9 cellular contexts compared by ENCODE assay signal in genomic region chr5:78537821-78538220, GRCh38.
DNase-seq lines count a peak whose midpoint lies in the region; ATAC-seq and TF ChIP-seq lines count a peak whose summit lies in the region.
"Had no signal": no experiment of that assay in that cellular context is flagged by ENCODE, and none has a peak within 500 bp of the region (broad histone marks: within the 10 kb centered on the region; RNA-seq: fewer than 3 reads in every experiment).

No MANE protein-coding gene starts in this region.

- H3K4me3 Mint-ChIP-seq in activated naive CD8-positive, alpha-beta T cell treated with anti-CD3 and anti-CD28 coated beads for 36 hours: no peak overlapping the region
- H3K4me3 Mint-ChIP-seq: stimulated activated naive CD8-positive, alpha-beta T cell treated with anti-CD3 and anti-CD28 coated beads, Interleukin-15, Interleukin-2, amounts not matched to agents 100 ng/mL and 50 ng/mL, for 24 hours had no signal

- POLR2A ChIA-PET in AG04450 (lab: Yijun Ruan, JAX): no interaction called here

- no peak overlapping the region for H3K27ac Mint-ChIP-seq in activated naive CD8-positive, alpha-beta T cell treated with anti-CD3 and anti-CD28 coated beads for 36 hours
- H3K27ac Mint-ChIP-seq: stimulated activated naive CD8-positive, alpha-beta T cell treated with anti-CD3 and anti-CD28 coated beads, Interleukin-15, Interleukin-2, amounts not matched to agents 100 ng/mL and 50 ng/mL, for 24 hours had no signal

- CTCF ChIA-PET in AG04450 (lab: Charles Lee): interaction anchor here (0.6 to 1.6 kb wide), 18 partner anchors 10 to 427 kb away, joined by 3 to 14 read pairs (median 4); no protein-coding TSS in a partner anchor

- H3K9me3 ChIP-seq in AG04450 (ENCODE audit: control insufficient read depth, insufficient read depth, low read length): no peaks in the 10 kb centered on the region; the same call in 1 of the 2 replicates

- H3K27me3 ChIP-seq in AG04450 (ENCODE audit: control insufficient read depth, insufficient read depth, low read length): no peaks in the 10 kb centered on the region

- no peak overlapping the region for H3K27ac ChIP-seq in AG04450 (ENCODE audit: low read depth, low read length)

- no peaks in the 10 kb centered on the region for H3K9me3 Mint-ChIP-seq in activated naive CD8-positive, alpha-beta T cell treated with anti-CD3 and anti-CD28 coated beads for 36 hours
- H3K9me3 Mint-ChIP-seq: stimulated activated naive CD8-positive, alpha-beta T cell treated with anti-CD3 and anti-CD28 coated beads, Interleukin-15, Interleukin-2, amounts not matched to agents 100 ng/mL and 50 ng/mL, for 24 hours had no signal

- DNase-seq in AG04450 (ENCODE audit: low read depth, low spot score): no peak
- peak; percentile 11 for DNase-seq in NCI-H2227 treated with DMSO at 0.1 percent for 48 hours (lab: John Stamatoyannopoulos, UW)
- DNase-seq in cardiac fibroblast (ENCODE audit: low read depth in 2 of 2): peak; percentile 72 to 80
- peak; percentile 46 to 65 for DNase-seq in lung microvascular endothelial cell (ENCODE audit: low read depth in 2 of 2)
- DNase-seq in activated naive CD8-positive, alpha-beta T cell treated with anti-CD3 and anti-CD28 coated beads for 36 hours: no peak
- no peak for DNase-seq in activated CD8-positive, alpha-beta memory T cell treated with anti-CD3 and anti-CD28 coated beads, Interleukin-2, amount 50 U/mL, for 48 hours

- H3K36me3 Mint-ChIP-seq in activated naive CD8-positive, alpha-beta T cell treated with anti-CD3 and anti-CD28 coated beads for 36 hours: no peaks in the 10 kb centered on the region

- no peaks in the 10 kb centered on the region for H3K4me1 Mint-ChIP-seq in activated naive CD8-positive, alpha-beta T cell treated with anti-CD3 and anti-CD28 coated beads for 36 hours

- peak; percentile 57 for ATAC-seq in GM18861 (IDR thresholded peaks at IDR 0.05; ENCODE audit: unreplicated experiment)
- no peak for ATAC-seq in HG03342 (IDR thresholded peaks at IDR 0.05; ENCODE audit: unreplicated experiment)

- peak; percentile 67 for TF ChIP-seq CTCF in AG04450 (IDR thresholded peaks at IDR 0.05; ENCODE audit: low read depth, low read length)
- peak; percentile 53 for TF ChIP-seq CTCF in cardiac fibroblast (IDR thresholded peaks at IDR 0.05; ENCODE audit: low read depth, low read length)

- H3K27me3 Mint-ChIP-seq in activated naive CD8-positive, alpha-beta T cell treated with anti-CD3 and anti-CD28 coated beads for 36 hours: no peaks in the 10 kb centered on the region
- H3K27me3 Mint-ChIP-seq: stimulated activated naive CD8-positive, alpha-beta T cell treated with anti-CD3 and anti-CD28 coated beads, Interleukin-15, Interleukin-2, amounts not matched to agents 100 ng/mL and 50 ng/mL, for 24 hours had no signal

- no peak overlapping the region for H3K4me3 ChIP-seq in AG04450 (ENCODE audit: low read depth, low read length)
- H3K4me3 ChIP-seq in cardiac fibroblast (replicated peaks in 1 of 2; ENCODE audit: low read depth in 2 of 2, low read length in 2 of 2): no peak overlapping the region

Comparison
In these comparisons a context has a peak if more than half of its experiments do, and no peak if none do; other contexts are left out.
1. DNase-seq: peak in NCI-H2227 treated with DMSO at 0.1 percent for 48 hours (single experiment), cardiac fibroblast (2 of 2) and lung microvascular endothelial cell (2 of 2); none in AG04450 (single experiment), activated naive CD8-positive, alpha-beta T cell treated with anti-CD3 and anti-CD28 coated beads for 36 hours (single experiment) and activated CD8-positive, alpha-beta memory T cell treated with anti-CD3 and anti-CD28 coated beads, Interleukin-2, amount 50 U/mL, for 48 hours (single experiment).